In genomic region chr10:11750420-11750819, GRCh38 we compare ENCODE assay signal across 26 cellular contexts.
"Had no signal": no experiment of that assay in that cellular context is flagged by ENCODE, and none has a peak within 500 bp of the region (broad histone marks: within the 10 kb centered on the region; RNA-seq: fewer than 3 reads in every experiment).

No MANE protein-coding gene starts in this region.

- H3K9me3 ChIP-seq: neutrophil, ovary, psoas muscle, right lobe of liver, sigmoid colon, stomach, suprapubic skin, testis, tibial artery, transverse colon, upper lobe of right lung, uterus had no signal

- H3K27me3 ChIP-seq: neutrophil, ovary, right lobe of liver, sigmoid colon, stomach, suprapubic skin, testis, tibial artery, transverse colon, upper lobe of right lung, uterus had no signal

- H2AFZ ChIP-seq: parathyroid adenoma had no signal

- DNase-seq: naive thymus-derived CD8-positive, alpha-beta T cell; nephron progenitor cell; nucleus accumbens; ovary; posterior cingulate gyrus; psoas muscle; right cardiac atrium; right lobe of liver; sigmoid colon; small intestine; stimulated activated CD4-positive, alpha-beta T cell treated with anti-CD3 and anti-CD28 coated beads, Interleukin-15, amount 100 ng/mL, for 24 hours; stimulated activated CD4-positive, alpha-beta T cell treated with anti-CD3 and anti-CD28 coated beads, Interleukin-2, amount 100 ng/mL, for 24 hours; stimulated activated CD4-positive, alpha-beta T cell treated with anti-CD3 and anti-CD28 coated beads, Interleukin-2, amount 100 ng/mL, for 48 hours; stimulated activated CD4-positive, alpha-beta T cell treated with anti-CD3 and anti-CD28 coated beads, Interleukin-4, amount 100 ng/mL, for 24 hours; stimulated activated naive B cell treated with anti-CD40 and anti-IgM and Interleukin-4, amounts not matched to agents 10 μg/mL and 1 μg/mL and 100 μg/mL, for 72 hours; stimulated activated naive CD4-positive, alpha-beta T cell treated with Interleukin-2 at 50 U/mL for 16 hours; stomach; substantia nigra; testis; transverse colon; upper lobe of right lung; uterus had no signal

- FAIRE-seq: small intestine had no signal

- H3K36me3 ChIP-seq: ovary, transverse colon, uterus had no signal

- H3K4me1 ChIP-seq: sigmoid colon, transverse colon, uterus had no signal

- H3K27ac ChIP-seq: neutrophil, ovary, psoas muscle, right lobe of liver, sigmoid colon, stomach, suprapubic skin, testis, tibial artery, transverse colon, upper lobe of right lung, uterus had no signal

- H3K9ac ChIP-seq: parathyroid adenoma had no signal

- H3K4me3 ChIP-seq: ovary, psoas muscle, right lobe of liver, sigmoid colon, stomach, suprapubic skin, testis, tibial artery, transverse colon, upper lobe of right lung, uterus had no signal

- H3K79me2 ChIP-seq: parathyroid adenoma had no signal
